10 cellular contexts compared by ENCODE assay signal in genomic region chr1:173112129-173112528, GRCh38.
DNase-seq lines count a peak whose midpoint lies in the region; ATAC-seq and TF ChIP-seq lines count a peak whose summit lies in the region.
"Had no signal": no experiment of that assay in that cellular context is flagged by ENCODE, and none has a peak within 500 bp of the region (broad histone marks: within the 10 kb centered on the region; RNA-seq: fewer than 3 reads in every experiment).

No MANE protein-coding gene starts in this region.

- no peaks in the 10 kb centered on the region for H3K79me1 ChIP-seq in mesenchymal stem cell (replicated peaks; ENCODE audit: low read length, poor library complexity, severe bottlenecking)

- no peak overlapping the region for H3K4me2 ChIP-seq in mesenchymal stem cell (ENCODE audit: low read length, poor library complexity, severe bottlenecking)

- H3K4me3 ChIP-seq in mesenchymal stem cell (ENCODE audit: insufficient read depth in 1 of 2, low read depth in 1 of 2, low read length in 2 of 2) (no peak overlapping the region), right atrium auricular region (no peak overlapping the region), suprapubic skin (no peak overlapping the region)
- H3K4me3 ChIP-seq: Peyer's patch had no signal

- H4K8ac ChIP-seq in mesenchymal stem cell (ENCODE audit: low read length): no peak overlapping the region

- H3K4me1 ChIP-seq in mesenchymal stem cell (ENCODE audit: control insufficient read depth, insufficient read depth, low read depth, low read length) (no peaks in the 10 kb centered on the region), right atrium auricular region (no peaks in the 10 kb centered on the region), suprapubic skin (no peaks in the 10 kb centered on the region)
- H3K4me1 ChIP-seq: Peyer's patch had no signal

- H3K9ac ChIP-seq in mesenchymal stem cell (ENCODE audit: low read length): no peak overlapping the region

- TF ChIP-seq POLR2A in suprapubic skin (IDR thresholded peaks at IDR 0.05): no peak

- H2BK120ac ChIP-seq in mesenchymal stem cell (ENCODE audit: low read depth, low read length): no peak overlapping the region

- H2BK5ac ChIP-seq in mesenchymal stem cell (ENCODE audit: low read depth, low read length, poor library complexity, severe bottlenecking): no peak overlapping the region

- H3K4ac ChIP-seq in mesenchymal stem cell (ENCODE audit: low read depth in 1 of 2, low read length in 2 of 2): no peak overlapping the region

- ATAC-seq in GM19023 (IDR thresholded peaks at IDR 0.05; ENCODE audit: unreplicated experiment) (peak; percentile 95), HG02885 (IDR thresholded peaks at IDR 0.05; ENCODE audit: poor library complexity, unreplicated experiment) (peak; percentile 98)

- TF ChIP-seq CTCF in right atrium auricular region (IDR thresholded peaks at IDR 0.05) (no peak), suprapubic skin (IDR thresholded peaks at IDR 0.05) (no peak)

- H3K18ac ChIP-seq in mesenchymal stem cell (ENCODE audit: low read depth in 1 of 2, low read length in 2 of 2): no peak overlapping the region

- H2AFZ ChIP-seq in mesenchymal stem cell (ENCODE audit: low read depth, low read length): no peak overlapping the region

- H3K27me3 ChIP-seq in mesenchymal stem cell (ENCODE audit: control insufficient read depth in 1 of 2, insufficient read depth in 1 of 2, low read length in 2 of 2) (no peaks in the 10 kb centered on the region), right atrium auricular region (no peaks in the 10 kb centered on the region), suprapubic skin (no peaks in the 10 kb centered on the region)
- H3K27me3 ChIP-seq: Peyer's patch had no signal

- H3K23ac ChIP-seq in mesenchymal stem cell (ENCODE audit: low read length in 2 of 2): no peak overlapping the region

- H2AK5ac ChIP-seq in mesenchymal stem cell (ENCODE audit: low read length, severe bottlenecking): no peak overlapping the region

- peaks cover 9% of the 10 kb centered on the region for H3K9me3 ChIP-seq in mesenchymal stem cell (ENCODE audit: control insufficient read depth, low read length)
- peaks cover 0 to 8% of the 10 kb centered on the region in 2 donors for H3K9me3 ChIP-seq in right atrium auricular region
- H3K9me3 ChIP-seq in suprapubic skin: peaks cover 7% of the 10 kb centered on the region
- H3K9me3 ChIP-seq: Peyer's patch had no signal

- H3K27ac ChIP-seq in mesenchymal stem cell (ENCODE audit: low read length, poor library complexity, severe bottlenecking) (no peak overlapping the region), right atrium auricular region (no peak overlapping the region), suprapubic skin (no peak overlapping the region)

- no peak for TF ChIP-seq EP300 in suprapubic skin (IDR thresholded peaks at IDR 0.05)

- DNase-seq in NOMO-1 treated with dmso at 0.1 percent for 144 hours (lab: John Stamatoyannopoulos, UW; ENCODE audit: unreplicated experiment): peak; percentile 89
- DNase-seq in mesenchymal stem cell: peak; percentile 47
- DNase-seq in right atrium auricular region (ENCODE audit: low spot score): no peak
- DNase-seq in NCI-H146 (lab: John Stamatoyannopoulos, UW): no peak
- DNase-seq in GM19240 (ENCODE audit: insufficient read length, low spot score): no peak
- no peak for DNase-seq in suprapubic skin (ENCODE audit: low spot score in 2 of 2)
- DNase-seq: H7, Peyer's patch had no signal

- no peak overlapping the region for H4K91ac ChIP-seq in mesenchymal stem cell (ENCODE audit: low read length)

- H2BK12ac ChIP-seq in mesenchymal stem cell (ENCODE audit: low read length in 2 of 2): no peak overlapping the region

- H3K14ac ChIP-seq in mesenchymal stem cell (ENCODE audit: low read length in 2 of 2): no peak overlapping the region

- no peak overlapping the region for H2BK15ac ChIP-seq in mesenchymal stem cell (ENCODE audit: low read depth, poor library complexity, severe bottlenecking)

- H3K36me3 ChIP-seq in mesenchymal stem cell (ENCODE audit: control insufficient read depth in 1 of 2, insufficient read depth in 2 of 2, low read depth in 1 of 2, low read length in 2 of 2) (no peaks in the 10 kb centered on the region), right atrium auricular region (no peaks in the 10 kb centered on the region), suprapubic skin (no peaks in the 10 kb centered on the region)
- H3K36me3 ChIP-seq: Peyer's patch had no signal

Comparison
In these comparisons a context has a peak if more than half of its experiments do, and no peak if none do; other contexts are left out.
1. DNase-seq: peak in NOMO-1 treated with dmso at 0.1 percent for 144 hours (single experiment) and mesenchymal stem cell (single experiment); none in right atrium auricular region (single experiment), NCI-H146 (single experiment), GM19240 (single experiment) and suprapubic skin (0 of 2).